In genomic region chr1:177209357-177209756, GRCh38 we compare ENCODE assay signal across 1 cellular context.
A peak's percentile ranks its signal among the peaks of the same experiment; 100 is the strongest.
TF ChIP-seq lines count a peak whose summit lies in the region.

No MANE protein-coding gene starts in this region.

TF ChIP-seq in HEK293, 187 proteins besides CTCF, POLR2A, EP300 and RAD21 (continued from another document):
- TF ChIP-seq ZFP37 (tag by site-specific recombination; IDR thresholded peaks at IDR 0.05) (peak; percentile 64; the same call in 1 of the 2 replicates), TSHZ1 (tag by site-specific recombination; IDR thresholded peaks at IDR 0.05; ENCODE audit: borderline replicate concordance) (peak; percentile 97), GLIS2 (tag by site-specific recombination; IDR thresholded peaks at IDR 0.05) (no peak), ZNF18 (tag by site-specific recombination; IDR thresholded peaks at IDR 0.05) (peak; percentile 29; the same call in 1 of the 2 replicates), ZNF112 (tag by site-specific recombination; IDR thresholded peaks at IDR 0.05) (no peak), OSR2 (tag by site-specific recombination; IDR thresholded peaks at IDR 0.05) (peak; percentile 50; the same call in 1 of the 2 replicates), ZNF629 (tag by site-specific recombination; IDR thresholded peaks at IDR 0.05) (peak; percentile 91), ZNF16 (tag by site-specific recombination; IDR thresholded peaks at IDR 0.05; ENCODE audit: low read depth) (no peak), ZNF155 (tag by site-specific recombination; IDR thresholded peaks at IDR 0.05) (no peak), ZNF157 (tag by site-specific recombination; IDR thresholded peaks at IDR 0.05) (no peak), ZNF302 (tag by site-specific recombination; IDR thresholded peaks at IDR 0.05; ENCODE audit: low read depth) (no peak), TRIM28 (IDR thresholded peaks at IDR 0.05; ENCODE audit: borderline replicate concordance, low read length) (peak; percentile 78; the same call in 1 of the 2 replicates), ZNF677 (tag by site-specific recombination; IDR thresholded peaks at IDR 0.05) (peak; percentile 94), ZNF529 (tag by site-specific recombination; IDR thresholded peaks at IDR 0.05; ENCODE audit: insufficient replicate concordance) (no peak), ZNF514 (tag by site-specific recombination; IDR thresholded peaks at IDR 0.05) (no peak), ZNF391 (tag by site-specific recombination; IDR thresholded peaks at IDR 0.05; ENCODE audit: borderline replicate concordance, low read depth) (peak; percentile 77; the same call in 1 of the 2 replicates), ZNF48 (tag by site-specific recombination; IDR thresholded peaks at IDR 0.05) (no peak), ZNF324 (tag by site-specific recombination; IDR thresholded peaks at IDR 0.05) (peak; percentile 89), ZNF639 (tag by site-specific recombination; IDR thresholded peaks at IDR 0.05) (peak; percentile 77), ZNF214 (tag by site-specific recombination; IDR thresholded peaks at IDR 0.05; ENCODE audit: borderline replicate concordance) (no peak), ZFP41 (tag by site-specific recombination; IDR thresholded peaks at IDR 0.05; ENCODE audit: borderline replicate concordance) (no peak), PBX3 (CRISPR knock-in tag; IDR thresholded peaks at IDR 0.05) (no peak), ZNF202 (tag by site-specific recombination; IDR thresholded peaks at IDR 0.05; ENCODE audit: borderline replicate concordance) (no peak), MYNN (tag by site-specific recombination; IDR thresholded peaks at IDR 0.05; ENCODE audit: borderline replicate concordance) (no peak), ZNF704 (tag by site-specific recombination; IDR thresholded peaks at IDR 0.05) (no peak), KLF7 (tag by site-specific recombination; IDR thresholded peaks at IDR 0.05; ENCODE audit: borderline replicate concordance) (no peak), ZNF518A (tag by site-specific recombination; conservative IDR thresholded peaks at IDR 0.05; ENCODE audit: low read depth) (0 out of 2 replicates have a peak, but pooled peaks have one; percentile 20), KLF9 (tag by site-specific recombination; IDR thresholded peaks at IDR 0.05; ENCODE audit: low read depth) (no peak; the same call in 1 of the 2 replicates), ZBTB1 (tag by site-specific recombination; IDR thresholded peaks at IDR 0.05) (0 out of 2 replicates have a peak, but pooled peaks have one; percentile 29), ZIC2 (tag by site-specific recombination; IDR thresholded peaks at IDR 0.05) (no peak), BCL11A (tag by site-specific recombination; IDR thresholded peaks at IDR 0.05; ENCODE audit: low read depth) (peak; percentile 55; the same call in 1 of the 2 replicates), ZNF692 (tag by site-specific recombination; IDR thresholded peaks at IDR 0.05) (peak; percentile 82), ZNF530 (tag by site-specific recombination; IDR thresholded peaks at IDR 0.05; ENCODE audit: low read depth) (no peak), ZNF561 (tag by site-specific recombination; IDR thresholded peaks at IDR 0.05; ENCODE audit: borderline replicate concordance) (peak; percentile 71), ZNF433 (tag by site-specific recombination; IDR thresholded peaks at IDR 0.05; ENCODE audit: low read depth) (no peak), ZNF792 (tag by site-specific recombination; IDR thresholded peaks at IDR 0.05) (no peak), ZNF311 (tag by site-specific recombination; IDR thresholded peaks at IDR 0.05; ENCODE audit: borderline replicate concordance) (no peak), FEZF1 (tag by site-specific recombination; IDR thresholded peaks at IDR 0.05) (peak; percentile 88), ZNF175 (tag by site-specific recombination; IDR thresholded peaks at IDR 0.05) (no peak), ZFHX2 (tag by site-specific recombination; conservative IDR thresholded peaks at IDR 0.05) (no peak), ZNF521 (tag by site-specific recombination; IDR thresholded peaks at IDR 0.05) (no peak), ZNF585B (tag by site-specific recombination; IDR thresholded peaks at IDR 0.05) (no peak)
